Comparison of ENCODE assay signal across 8 cellular contexts in genomic region chr12:110049034-110049433, GRCh38. TPM values are rescaled to one million over a fixed set of nuclear protein-coding genes. Genes with fewer than 3 reads are reported as not detected.
DNase-seq lines count a peak whose midpoint lies in the region; ATAC-seq and TF ChIP-seq lines count a peak whose summit lies in the region.
"Not testable (repeated sequence)": the region's sequence is repeated elsewhere in the genome, so short reads cannot be mapped to it uniquely, and the experiment has no call there.

No MANE protein-coding gene starts in this region.

- DNase-seq in CD4-positive, alpha-beta T cell; HFFc6; PC-3; dorsolateral prefrontal cortex; substantia nigra (lab: John Stamatoyannopoulos, UW): not testable (repeated sequence)

- H4K20me1 ChIP-seq in PC-3 (ENCODE audit: low read length); neural cell (ENCODE audit: insufficient read depth): not testable (repeated sequence)

- TSS peak; percentile 98 for BruUV-seq in PC-3 (replicated peaks; lab: Mats Ljungman, UMichigan)

- H2AFZ ChIP-seq in PC-3 (ENCODE audit: low read length): peak overlapping the region; percentile 74
- peak overlapping the region; percentile 96 for H2AFZ ChIP-seq in neural cell (ENCODE audit: low read depth, low read length)

- H3K4me3 ChIP-seq in PC-3 (ENCODE audit: low read length) (peak overlapping the region; percentile 87), dorsolateral prefrontal cortex (peak overlapping the region; percentile 65 to 99 (median 91)), iPS-15b (ENCODE audit: low read depth, low read length) (peak overlapping the region; percentile 86), neural cell (ENCODE audit: low read length) (peak overlapping the region; percentile 94)

- not testable (repeated sequence) for H3K9me3 ChIP-seq in CD4-positive, alpha-beta T cell (ENCODE audit: control insufficient read depth, low read length); PC-3 (ENCODE audit: low read length); iPS-15b (ENCODE audit: control insufficient read depth, insufficient read depth, low read length); neural cell (ENCODE audit: low read length)

- peaks cover 17% of the 10 kb centered on the region; the same call in 1 of the 2 replicates for H3K4me1 ChIP-seq in PC-3 (ENCODE audit: insufficient read depth, low read length)
- not testable (repeated sequence) for H3K4me1 ChIP-seq in iPS-15b (ENCODE audit: control insufficient read depth, insufficient read depth, low read length)

- not testable (repeated sequence) for H3K36me3 Mint-ChIP-seq in CD4-positive, alpha-beta T cell (ENCODE audit: low read depth); HFFc6 (ENCODE audit: low read depth)
- H3K36me3 Mint-ChIP-seq in activated T-helper 17 cell treated with anti-CD3 and anti-CD28 coated beads, Interleukin-2, amount 50 U/mL, for 72 hours (ENCODE audit: low read depth): peaks cover 13% of the 10 kb centered on the region

- intact Hi-C loops in CD4-positive, alpha-beta T cell (cut with DNase I, micrococcal nuclease): loop anchor here in 1 of 2 experiments (2.0 to 5.0 kb wide), 6 partner anchors 50 to 997 kb away; partner anchors contain the start of genes ANKRD13A, ATP2A2, FAM222A and IFT81
- intact Hi-C loops in PC-3 (cut with micrococcal nuclease): loop anchor here (5.0 kb wide), 1 partner anchor 353 kb away; the partner anchor contains the start of gene ANAPC7
- intact Hi-C loops in dorsolateral prefrontal cortex (cut with DNase I): not testable (repeated sequence)

- not testable (repeated sequence) for ATAC-seq in CD4-positive, alpha-beta T cell (ENCODE audit: poor library complexity); PC-3; activated T-helper 17 cell treated with anti-CD3 and anti-CD28 coated beads, Interleukin-2, amount 50 U/mL, for 72 hours (replicated peaks)

- not testable (repeated sequence) for TF ChIP-seq CTCF in CD4-positive, alpha-beta T cell (IDR thresholded peaks at IDR 0.05); HFFc6 (IDR thresholded peaks at IDR 0.05); PC-3 (conservative IDR thresholded peaks at IDR 0.05; ENCODE audit: low read depth, low read length); dorsolateral prefrontal cortex (IDR thresholded peaks at IDR 0.05 in 54 of 56, conservative IDR thresholded peaks at IDR 0.05 in 2 of 56; ENCODE audit: low read depth in 1 of 56, partially characterized antibody in 56 of 56); neural cell (IDR thresholded peaks at IDR 0.05; ENCODE audit: poor library complexity, severe bottlenecking)

- CTCF ChIA-PET in CD4-positive, alpha-beta T cell (lab: Charles Lee); PC-3 (lab: Charles Lee): not testable (repeated sequence)

- POLR2A ChIA-PET in CD4-positive, alpha-beta T cell (lab: Charles Lee); PC-3 (lab: Charles Lee; ENCODE audit: unreplicated experiment): not testable (repeated sequence)

- not testable (repeated sequence) for H3K36me3 ChIP-seq in PC-3 (ENCODE audit: low read depth, low read length); iPS-15b (ENCODE audit: control insufficient read depth, insufficient read depth, low read length); neural cell (ENCODE audit: insufficient read depth, low read length)

- not testable (repeated sequence) for H3K9me3 Mint-ChIP-seq in CD4-positive, alpha-beta T cell; HFFc6; activated T-helper 17 cell treated with anti-CD3 and anti-CD28 coated beads, Interleukin-2, amount 50 U/mL, for 72 hours

- not testable (repeated sequence) for TF ChIP-seq EP300 in neural cell (conservative IDR thresholded peaks at IDR 0.05; ENCODE audit: poor library complexity, severe bottlenecking)

- H3K27me3 Mint-ChIP-seq in CD4-positive, alpha-beta T cell; HFFc6 (ENCODE audit: insufficient read depth); activated T-helper 17 cell treated with anti-CD3 and anti-CD28 coated beads, Interleukin-2, amount 50 U/mL, for 72 hours: not testable (repeated sequence)

- peaks cover 29% of the 10 kb centered on the region for H3K4me1 Mint-ChIP-seq in CD4-positive, alpha-beta T cell (ENCODE audit: low read depth)
- peaks cover 28% of the 10 kb centered on the region for H3K4me1 Mint-ChIP-seq in HFFc6 (ENCODE audit: low read depth)
- H3K4me1 Mint-ChIP-seq in activated T-helper 17 cell treated with anti-CD3 and anti-CD28 coated beads, Interleukin-2, amount 50 U/mL, for 72 hours: not testable (repeated sequence)

- H3K4me2 ChIP-seq in PC-3 (ENCODE audit: low read length) (peak overlapping the region; percentile 92), neural cell (ENCODE audit: low read length) (peak overlapping the region; percentile 33)

- not testable (repeated sequence) for TF ChIP-seq RAD21 in neural cell (conservative IDR thresholded peaks at IDR 0.05)

- peaks cover 33% of the 10 kb centered on the region for H3K79me2 ChIP-seq in PC-3 (ENCODE audit: low read length)
- peaks cover 20% of the 10 kb centered on the region for H3K79me2 ChIP-seq in neural cell (replicated peaks; ENCODE audit: insufficient read depth, low read length)

- H3K9me2 ChIP-seq in PC-3 (replicated peaks; ENCODE audit: low read length); neural cell (ENCODE audit: insufficient read depth, low read length): not testable (repeated sequence)

- not testable (repeated sequence) for H3F3A ChIP-seq in PC-3 (ENCODE audit: low read length, unreplicated experiment); neural cell (ENCODE audit: insufficient read depth, low read length, poor library complexity, severe bottlenecking)

- not testable (repeated sequence) for H3K27me3 ChIP-seq in CD4-positive, alpha-beta T cell (ENCODE audit: control insufficient read depth, insufficient read depth, low read length); PC-3 (ENCODE audit: low read length); dorsolateral prefrontal cortex; iPS-15b (ENCODE audit: control insufficient read depth, insufficient read depth, low read length); neural cell (ENCODE audit: insufficient read depth, low read depth, low read length)

- H3K4me3 Mint-ChIP-seq in CD4-positive, alpha-beta T cell: peak overlapping the region; percentile 93
- H3K4me3 Mint-ChIP-seq in HFFc6: peak overlapping the region; percentile 91
- H3K4me3 Mint-ChIP-seq in activated T-helper 17 cell treated with anti-CD3 and anti-CD28 coated beads, Interleukin-2, amount 50 U/mL, for 72 hours: peak overlapping the region; percentile 89

- peak overlapping the region; percentile 24 for H3K9ac ChIP-seq in PC-3 (ENCODE audit: low read length)
- H3K9ac ChIP-seq in iPS-15b (ENCODE audit: low read depth, low read length): not testable (repeated sequence)
- H3K9ac ChIP-seq in neural cell (ENCODE audit: low read length): peak overlapping the region; percentile 94

- peak overlapping the region; percentile 82 for H3K27ac Mint-ChIP-seq in CD4-positive, alpha-beta T cell
- H3K27ac Mint-ChIP-seq in HFFc6: peak overlapping the region; percentile 94
- H3K27ac Mint-ChIP-seq in activated T-helper 17 cell treated with anti-CD3 and anti-CD28 coated beads, Interleukin-2, amount 50 U/mL, for 72 hours: peak overlapping the region; percentile 92

- peak overlapping the region; percentile 76 for H3K27ac ChIP-seq in CD4-positive, alpha-beta T cell (ENCODE audit: low read depth, low read length)
- H3K27ac ChIP-seq in PC-3 (ENCODE audit: low read length): not testable (repeated sequence)
- peak overlapping the region in 57 of 59 donors; percentile 40 to 94 (median 85) for H3K27ac ChIP-seq in dorsolateral prefrontal cortex
- peak overlapping the region; percentile 86 for H3K27ac ChIP-seq in neural cell (ENCODE audit: low read length)
- H3K27ac ChIP-seq in substantia nigra (ENCODE audit: low read depth, low read length, poor library complexity, severe bottlenecking): peak overlapping the region; percentile 91

RNA-seq across cellular contexts. Expression of gene C12orf76, which starts 0.7 kb away (rescaled TPM):
- 10 to 100 TPM in 1 of 2 experiments, 1 to 10 TPM in 1; 9.8 to 12.6 TPM for total RNA-seq in CD4-positive, alpha-beta T cell
- 1 to 10 TPM; 4.2 to 5.8 (median 4.6) TPM for total RNA-seq in HFFc6 (2021; fragmentation: NEBNext Ultra II Directional; extraction: Animal tissue kit (Norgen Biotek cat#: 25700))
- total RNA-seq in PC-3 (2014; rRNA removed) (5.5 and 6.7 TPM in 2 replicates), dorsolateral prefrontal cortex (100 to 1,000 TPM in 71 of 120 experiments, 10 to 100 TPM in 49; 66.2 to 164 (median 106) TPM)
- 10 to 100 TPM in 1 of 2 donors, 1 to 10 TPM in 1; 9.9 to 16.3 TPM for total RNA-seq in activated T-helper 17 cell treated with anti-CD3 and anti-CD28 coated beads, Interleukin-2, amount 50 U/mL, for 72 hours
- polyA plus RNA-seq in neural cell: 202 and 227 TPM in 2 replicates
- 84.9 and 99.1 TPM in 2 replicates for polyA minus RNA-seq in neural cell

RNA-seq across cellular contexts. Expression of gene ANKRD13A, which starts 49.8 kb away (rescaled TPM):
- 10 to 100 TPM; 51.6 to 52.3 TPM for total RNA-seq in CD4-positive, alpha-beta T cell
- total RNA-seq in HFFc6 (2021; fragmentation: NEBNext Ultra II Directional; extraction: Animal tissue kit (Norgen Biotek cat#: 25700)): 100 to 1,000 TPM; 133 to 150 (median 146) TPM
- 117 and 118 TPM in 2 replicates for total RNA-seq in PC-3 (2014; rRNA removed)
- total RNA-seq in activated T-helper 17 cell treated with anti-CD3 and anti-CD28 coated beads, Interleukin-2, amount 50 U/mL, for 72 hours: 10 to 100 TPM; 61.4 to 68.5 TPM
- 10 to 100 TPM; 21.4 to 70.9 (median 41.3) TPM for total RNA-seq in dorsolateral prefrontal cortex
- polyA plus RNA-seq in neural cell: 89.2 and 117 TPM in 2 replicates
- 78.6 and 90.3 TPM in 2 replicates for polyA minus RNA-seq in neural cell

RNA-seq across cellular contexts. Expression of gene GIT2, which starts 52.9 kb away (rescaled TPM):
- 10 to 100 TPM; 68.6 to 70.7 TPM for total RNA-seq in CD4-positive, alpha-beta T cell
- total RNA-seq in HFFc6 (2021; fragmentation: NEBNext Ultra II Directional; extraction: Animal tissue kit (Norgen Biotek cat#: 25700)): 10 to 100 TPM; 56.9 to 68.8 (median 64.9) TPM
- total RNA-seq in PC-3 (2014; rRNA removed) (24.6 and 26.8 TPM in 2 replicates), dorsolateral prefrontal cortex (100 to 1,000 TPM in 4 of 120 experiments, 10 to 100 TPM in 116; 54.2 to 101 (median 79.0) TPM)
- 10 to 100 TPM; 70.8 to 75.2 TPM for total RNA-seq in activated T-helper 17 cell treated with anti-CD3 and anti-CD28 coated beads, Interleukin-2, amount 50 U/mL, for 72 hours
- 14.2 and 21.1 TPM in 2 replicates for polyA plus RNA-seq in neural cell
- polyA minus RNA-seq in neural cell: 47.0 and 66.0 TPM in 2 replicates
